ENCODE assay signal across 19 cellular contexts in genomic region chr3:149542375-149543312, GRCh38.
A peak's percentile ranks its signal among the peaks of the same experiment; 100 is the strongest.
DNase-seq lines count a peak whose midpoint lies in the region; ATAC-seq and TF ChIP-seq lines count a peak whose summit lies in the region.
"Had no signal": no experiment of that assay in that cellular context is flagged by ENCODE, and none has a peak within 500 bp of the region (broad histone marks: within the 10 kb centered on the region; RNA-seq: fewer than 3 reads in every experiment).

No MANE protein-coding gene starts in this region.

- peaks cover 3% of the 10 kb centered on the region for H3K27me3 Mint-ChIP-seq in GM23338 (ENCODE audit: insufficient read depth, low read depth, poor library complexity)

- H3K4me3 ChIP-seq in GM23338 = no peak overlapping the region
- no peak overlapping the region for H3K4me3 ChIP-seq in SK-N-SH (ENCODE audit: low read depth in 2 of 2, low read length in 1 of 2)
- H3K4me3 ChIP-seq in kidney epithelial cell (ENCODE audit: low read depth, low read length) = peak overlapping the region; percentile 45
- no peak overlapping the region for H3K4me3 ChIP-seq in skeletal muscle satellite cell (ENCODE audit: low read length)
- H3K4me3 ChIP-seq: coronary artery, GM12878 had no signal

- POLR2A ChIA-PET in SK-N-SH (lab: Yijun Ruan, JAX) = no interaction called here

- H3K36me3 Mint-ChIP-seq in GM23338 (ENCODE audit: low read depth) = peaks cover 16% of the 10 kb centered on the region
- H3K36me3 Mint-ChIP-seq: stimulated activated naive B cell treated with anti-CD40 and anti-IgM and Interleukin-4, amounts not matched to agents 10 μg/mL and 1 μg/mL and 100 μg/mL, for 72 hours had no signal

- H3F3A ChIP-seq in GM23338 (replicated peaks; ENCODE audit: low read depth) = no peaks in the 10 kb centered on the region
- H3F3A ChIP-seq in SK-N-SH (replicated peaks; ENCODE audit: insufficient read depth) = peaks cover 44% of the 10 kb centered on the region

- peak in 1 of 2 experiments; percentile 46; a peak in 1 of 4 replicates for TF ChIP-seq EP300 in SK-N-SH (IDR thresholded peaks at IDR 0.05; ENCODE audit: borderline replicate concordance in 1 of 2, low read depth in 1 of 2, low read length in 1 of 2)

- H3K4me2 ChIP-seq in GM23338 = no peak overlapping the region
- H3K4me2 ChIP-seq in SK-N-SH = 0 out of 2 replicates have a peak overlapping the region, but pooled peaks have one; percentile 8
- H3K4me2 ChIP-seq in skeletal muscle satellite cell (ENCODE audit: low read length) = peak overlapping the region; percentile 10

- H4K20me1 ChIP-seq in GM23338 (replicated peaks; ENCODE audit: insufficient read depth) = 0 out of 2 replicates have a peak, but pooled peaks cover under 1% of the 10 kb centered on the region
- no peaks in the 10 kb centered on the region for H4K20me1 ChIP-seq in SK-N-SH (ENCODE audit: insufficient read depth)

- CTCF ChIA-PET in SK-N-SH (lab: Yijun Ruan, JAX) = interaction anchor here (1.1 to 2.3 kb wide), 2 partner anchors 12 to 229 kb away, joined by 3 to 8 read pairs; no protein-coding TSS in a partner anchor

- no peak for TF ChIP-seq RAD21 in SK-N-SH (IDR thresholded peaks at IDR 0.05; ENCODE audit: low read length)

- DNase-seq in GM23338 (ENCODE audit: low spot score) = no peak
- no peak for DNase-seq in SK-N-SH
- DNase-seq in kidney epithelial cell (ENCODE audit: low read depth) = peak; percentile 84
- no peak for DNase-seq in NCI-H2227 (lab: John Stamatoyannopoulos, UW; ENCODE audit: unreplicated experiment)
- DNase-seq: activated CD4-positive, alpha-beta T cell treated with anti-CD3 and anti-CD28 coated beads, Interleukin-2, amount 50 U/mL, for 48 hours; activated naive CD4-positive, alpha-beta T cell; COR-L47; foreskin melanocyte; Kasumi-1; occipital lobe; PC-3; stimulated activated naive B cell treated with anti-CD40 and anti-IgM and Interleukin-4, amounts not matched to agents 10 μg/mL and 1 μg/mL and 100 μg/mL, for 72 hours had no signal

- H3K4me1 Mint-ChIP-seq in GM23338 = peaks cover 10% of the 10 kb centered on the region
- H3K4me1 Mint-ChIP-seq: stimulated activated naive B cell treated with anti-CD40 and anti-IgM and Interleukin-4, amounts not matched to agents 10 μg/mL and 1 μg/mL and 100 μg/mL, for 72 hours had no signal

- no peaks in the 10 kb centered on the region for H3K9me3 Mint-ChIP-seq in GM23338
- H3K9me3 Mint-ChIP-seq: stimulated activated naive B cell treated with anti-CD40 and anti-IgM and Interleukin-4, amounts not matched to agents 10 μg/mL and 1 μg/mL and 100 μg/mL, for 72 hours; T-helper 2 cell treated with Interferon-gamma antibody and Interleukin-4, amounts not matched to agents 5 μg/mL and 100 μg/mL, for 36 hours had no signal

- H3K27ac ChIP-seq in GM23338 (ENCODE audit: low read depth) (no peak overlapping the region; the same call in 1 of the 2 replicates), SK-N-SH (ENCODE audit: low read depth in 2 of 2, low read length in 1 of 2) (peak overlapping the region; percentile 23 to 90; a peak in 3 of 4 replicates)

- WGBS in SK-N-SH (ENCODE audit: low lambda C conversion rate) = 49% methylated on average over 9 of the region's 9 CpGs

- H3K4me1 ChIP-seq in GM23338 (ENCODE audit: insufficient read depth) (peaks cover 14% of the 10 kb centered on the region; the same call in 1 of the 2 replicates), SK-N-SH (ENCODE audit: control insufficient read depth in 1 of 2, insufficient read depth in 2 of 2, low read depth in 1 of 2, low read length in 1 of 2) (peaks cover 27 to 45% of the 10 kb centered on the region in 2 experiments), skeletal muscle satellite cell (ENCODE audit: control insufficient read depth, insufficient read depth, low read length) (peaks cover 64% of the 10 kb centered on the region)

- TF ChIP-seq CTCF in GM23338 (conservative IDR thresholded peaks at IDR 0.05; ENCODE audit: low read depth in 2 of 2) (no peak), SK-N-SH (IDR thresholded peaks at IDR 0.05) (no peak), kidney epithelial cell (IDR thresholded peaks at IDR 0.05; ENCODE audit: insufficient read depth, low read length, poor library complexity, severe bottlenecking) (no peak)

- peak overlapping the region; percentile 30; the same call in 1 of the 2 replicates for H3K27ac Mint-ChIP-seq in GM23338
- H3K27ac Mint-ChIP-seq: stimulated activated naive B cell treated with anti-CD40 and anti-IgM and Interleukin-4, amounts not matched to agents 10 μg/mL and 1 μg/mL and 100 μg/mL, for 72 hours; T-helper 2 cell treated with Interferon-gamma antibody and Interleukin-4, amounts not matched to agents 5 μg/mL and 100 μg/mL, for 36 hours had no signal

- H2AFZ ChIP-seq in GM23338 (no peak overlapping the region), SK-N-SH (ENCODE audit: low read depth) (no peak overlapping the region)

- H3K27me3 ChIP-seq in GM23338 (ENCODE audit: insufficient read depth) = no peaks in the 10 kb centered on the region
- H3K27me3 ChIP-seq in SK-N-SH (ENCODE audit: insufficient read depth) = no peaks in the 10 kb centered on the region
- H3K27me3 ChIP-seq in kidney epithelial cell (ENCODE audit: control insufficient read depth, insufficient read depth, low read length) = no peaks in the 10 kb centered on the region
- no peaks in the 10 kb centered on the region for H3K27me3 ChIP-seq in skeletal muscle satellite cell (ENCODE audit: control insufficient read depth, insufficient read depth, low read length)

- no peak overlapping the region for H3K4me3 Mint-ChIP-seq in GM23338
- H3K4me3 Mint-ChIP-seq: stimulated activated naive B cell treated with anti-CD40 and anti-IgM and Interleukin-4, amounts not matched to agents 10 μg/mL and 1 μg/mL and 100 μg/mL, for 72 hours; T-helper 2 cell treated with Interferon-gamma antibody and Interleukin-4, amounts not matched to agents 5 μg/mL and 100 μg/mL, for 36 hours had no signal

- H3K79me2 ChIP-seq in GM23338 (replicated peaks; ENCODE audit: insufficient read depth) = peaks cover 38% of the 10 kb centered on the region; the same call in 1 of the 2 replicates
- H3K79me2 ChIP-seq in SK-N-SH (ENCODE audit: insufficient read depth) = peaks cover 49% of the 10 kb centered on the region

- no peak for ATAC-seq in GM23338
- no peak for ATAC-seq in HG02885 (IDR thresholded peaks at IDR 0.05; ENCODE audit: poor library complexity, unreplicated experiment)
- no peak for ATAC-seq in GM19351 (IDR thresholded peaks at IDR 0.05; ENCODE audit: unreplicated experiment)
- ATAC-seq: GM12878; left lobe of liver; PC-3; stimulated activated naive B cell treated with anti-CD40 and anti-IgM and Interleukin-4, amounts not matched to agents 10 μg/mL and 1 μg/mL and 100 μg/mL, for 72 hours had no signal

- H3K9me2 ChIP-seq in GM23338 (ENCODE audit: insufficient read depth) = no peaks in the 10 kb centered on the region; the same call in none of the 2 replicates
- H3K9me2 ChIP-seq in SK-N-SH = no peaks in the 10 kb centered on the region

- H3K9me3 ChIP-seq in SK-N-SH (no peaks in the 10 kb centered on the region), skeletal muscle satellite cell (replicated peaks; ENCODE audit: low read length) (no peaks in the 10 kb centered on the region)

- no peaks in the 10 kb centered on the region for H3K36me3 ChIP-seq in GM23338 (ENCODE audit: insufficient read depth)
- peaks cover 10 to 17% of the 10 kb centered on the region in 2 experiments for H3K36me3 ChIP-seq in SK-N-SH (replicated peaks in 1 of 2; ENCODE audit: control insufficient read depth in 1 of 2, insufficient read depth in 2 of 2, low read length in 1 of 2)
- H3K36me3 ChIP-seq in kidney epithelial cell (ENCODE audit: control insufficient read depth, insufficient read depth, low read length) = no peaks in the 10 kb centered on the region
- H3K36me3 ChIP-seq in skeletal muscle satellite cell (ENCODE audit: insufficient read depth, low read length) = peaks cover 28% of the 10 kb centered on the region

- H3K9ac ChIP-seq in SK-N-SH (no peak overlapping the region; the same call in 1 of the 2 replicates), skeletal muscle satellite cell (ENCODE audit: low read depth, low read length) (peak overlapping the region; percentile 12)

TF ChIP-seq in SK-N-SH, 30 proteins besides CTCF, POLR2A, EP300 and RAD21 (continues in another document):
- TF ChIP-seq SMC3 (IDR thresholded peaks at IDR 0.05; ENCODE audit: low read depth, low read length) (no peak), ELF1 (IDR thresholded peaks at IDR 0.05) (no peak), JUND (IDR thresholded peaks at IDR 0.05) (peak; percentile 67), POLR2AphosphoS5 (IDR thresholded peaks at IDR 0.05; ENCODE audit: low read depth, low read length) (peak; percentile 13; the same call in 1 of the 2 replicates), NRF1 (IDR thresholded peaks at IDR 0.05; ENCODE audit: low read depth, low read length) (no peak), MXI1 (IDR thresholded peaks at IDR 0.05; ENCODE audit: low read depth, low read length) (no peak), RXRA (IDR thresholded peaks at IDR 0.05; ENCODE audit: borderline replicate concordance, low read depth) (0 out of 2 replicates have a peak, but pooled peaks have one; percentile 10), TEAD4 (IDR thresholded peaks at IDR 0.05; ENCODE audit: borderline replicate concordance, insufficient read depth) (peak; percentile 71; the same call in 1 of the 2 replicates), TCF12 (IDR thresholded peaks at IDR 0.05) (peak; percentile 69; the same call in 1 of the 2 replicates), FOXJ3 (CRISPR knock-in tag; IDR thresholded peaks at IDR 0.05) (no peak), EZH2phosphoT487 (IDR thresholded peaks at IDR 0.05; ENCODE audit: borderline replicate concordance, low read depth) (no peak), NFIC (IDR thresholded peaks at IDR 0.05; ENCODE audit: borderline replicate concordance) (no peak; the same call in 1 of the 2 replicates), GATA2 (CRISPR knock-in tag; IDR thresholded peaks at IDR 0.05) (no peak), GABPA (IDR thresholded peaks at IDR 0.05; ENCODE audit: low read depth) (no peak), SIN3A (IDR thresholded peaks at IDR 0.05; ENCODE audit: borderline replicate concordance, low read depth, low read length) (no peak), CHD2 (IDR thresholded peaks at IDR 0.05; ENCODE audit: low read length, partially characterized antibody) (no peak), FOSL2 (IDR thresholded peaks at IDR 0.05; ENCODE audit: borderline replicate concordance, low read depth) (peak; percentile 66; the same call in 1 of the 2 replicates)
- TF ChIP-seq, protein P1, sequence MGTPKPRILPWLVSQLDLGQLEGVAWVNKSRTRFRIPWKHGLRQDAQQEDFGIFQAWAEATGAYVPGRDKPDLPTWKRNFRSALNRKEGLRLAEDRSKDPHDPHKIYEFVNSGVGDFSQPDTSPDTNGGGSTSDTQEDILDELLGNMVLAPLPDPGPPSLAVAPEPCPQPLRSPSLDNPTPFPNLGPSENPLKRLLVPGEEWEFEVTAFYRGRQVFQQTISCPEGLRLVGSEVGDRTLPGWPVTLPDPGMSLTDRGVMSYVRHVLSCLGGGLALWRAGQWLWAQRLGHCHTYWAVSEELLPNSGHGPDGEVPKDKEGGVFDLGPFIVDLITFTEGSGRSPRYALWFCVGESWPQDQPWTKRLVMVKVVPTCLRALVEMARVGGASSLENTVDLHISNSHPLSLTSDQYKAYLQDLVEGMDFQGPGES (IDR thresholded peaks at IDR 0.05; ENCODE audit: low read depth, low read length) = no peak
